ENCODE assay signal across 20 cellular contexts in the genomic region with DNA sequence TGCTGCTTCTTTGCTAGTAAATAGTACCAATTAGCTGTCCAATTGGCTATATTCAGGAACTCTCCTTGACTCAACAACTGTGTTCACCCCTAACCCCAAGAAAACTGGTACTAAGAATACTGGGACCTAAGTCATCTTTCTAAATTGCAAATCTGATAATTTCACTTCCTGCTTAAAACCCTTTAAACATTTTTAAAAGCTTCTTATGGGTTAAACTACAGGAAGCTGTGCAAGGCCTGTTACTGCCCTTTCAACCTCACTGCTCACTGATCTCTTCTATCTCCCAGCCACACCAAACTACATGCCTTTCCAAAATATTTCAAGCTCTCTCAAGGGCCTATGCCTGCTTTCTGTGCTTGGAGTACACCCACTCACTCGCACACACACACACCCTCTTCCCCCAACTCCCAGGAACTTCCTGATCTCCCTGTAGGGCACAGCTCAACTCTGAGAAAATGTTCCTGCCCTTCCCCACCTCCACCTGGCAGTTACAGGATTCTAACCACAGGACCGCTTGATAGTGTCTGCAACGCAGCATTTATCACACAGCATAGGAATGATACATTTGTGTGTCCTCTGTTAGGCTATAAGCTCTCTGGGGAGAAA. TPM values are rescaled to one million over a fixed set of nuclear protein-coding genes. Genes with fewer than 3 reads are reported as not detected.
DNase-seq lines count a peak whose midpoint lies in the region; ATAC-seq lines count a peak whose summit lies in the region.
"Had no signal": no experiment of that assay in that cellular context is flagged by ENCODE, and none has a peak within 500 bp of the region (broad histone marks: within the 10 kb centered on the region; RNA-seq: fewer than 3 reads in every experiment).

No MANE protein-coding gene starts in this region.

- H3K4me3 Mint-ChIP-seq in activated naive CD4-positive, alpha-beta T cell treated with anti-CD3 and anti-CD28 coated beads, Interleukin-2, amount 10 ng/mL, durations not matched to agents 7 days and 5 days, result no peak overlapping the region
- no peak overlapping the region for H3K4me3 Mint-ChIP-seq in activated CD4-positive, alpha-beta memory T cell treated with anti-CD3 and anti-CD28 coated beads for 36 hours
- no peak overlapping the region for H3K4me3 Mint-ChIP-seq in stimulated activated memory B cell treated with anti-CD40 and anti-IgM and Interleukin-4, amounts not matched to agents 10 μg/mL and 1 μg/mL and 100 μg/mL, for 72 hours

- ATAC-seq in HG02884 (IDR thresholded peaks at IDR 0.05; ENCODE audit: unreplicated experiment), result peak; percentile 65
- no peak for ATAC-seq in stimulated activated memory B cell treated with anti-CD40 and anti-IgM and Interleukin-4, amounts not matched to agents 10 μg/mL and 1 μg/mL and 100 μg/mL, for 72 hours
- ATAC-seq: left lung had no signal

- H3K4me1 Mint-ChIP-seq in activated naive CD4-positive, alpha-beta T cell treated with anti-CD3 and anti-CD28 coated beads, Interleukin-2, amount 10 ng/mL, durations not matched to agents 7 days and 5 days, result peaks cover 38% of the 10 kb centered on the region
- peaks cover 34% of the 10 kb centered on the region for H3K4me1 Mint-ChIP-seq in activated CD4-positive, alpha-beta memory T cell treated with anti-CD3 and anti-CD28 coated beads for 36 hours (ENCODE audit: low read depth)
- H3K4me1 Mint-ChIP-seq in stimulated activated memory B cell treated with anti-CD40 and anti-IgM and Interleukin-4, amounts not matched to agents 10 μg/mL and 1 μg/mL and 100 μg/mL, for 72 hours, result peaks cover 17% of the 10 kb centered on the region

- no peaks in the 10 kb centered on the region for H3K27me3 Mint-ChIP-seq in activated naive CD4-positive, alpha-beta T cell treated with anti-CD3 and anti-CD28 coated beads, Interleukin-2, amount 10 ng/mL, durations not matched to agents 7 days and 5 days
- H3K27me3 Mint-ChIP-seq in activated CD4-positive, alpha-beta memory T cell treated with anti-CD3 and anti-CD28 coated beads for 36 hours, result no peaks in the 10 kb centered on the region
- H3K27me3 Mint-ChIP-seq in stimulated activated memory B cell treated with anti-CD40 and anti-IgM and Interleukin-4, amounts not matched to agents 10 μg/mL and 1 μg/mL and 100 μg/mL, for 72 hours, result no peaks in the 10 kb centered on the region

- intact Hi-C loops in activated CD4-positive, alpha-beta memory T cell treated with anti-CD3 and anti-CD28 coated beads for 36 hours (cut with micrococcal nuclease), result loop anchor here (10.0 kb wide), 1 partner anchor 602 kb away; no protein-coding TSS in a partner anchor

- peak overlapping the region; percentile 16 for H3K27ac Mint-ChIP-seq in activated naive CD4-positive, alpha-beta T cell treated with anti-CD3 and anti-CD28 coated beads, Interleukin-2, amount 10 ng/mL, durations not matched to agents 7 days and 5 days
- H3K27ac Mint-ChIP-seq in activated CD4-positive, alpha-beta memory T cell treated with anti-CD3 and anti-CD28 coated beads for 36 hours, result peak overlapping the region; percentile 13
- H3K27ac Mint-ChIP-seq in stimulated activated memory B cell treated with anti-CD40 and anti-IgM and Interleukin-4, amounts not matched to agents 10 μg/mL and 1 μg/mL and 100 μg/mL, for 72 hours, result peak overlapping the region; percentile 2

- POLR2A ChIA-PET in activated CD4-positive, alpha-beta memory T cell treated with anti-CD3 and anti-CD28 coated beads for 36 hours (lab: Charles Lee), result interaction anchor here (1.4 kb wide), 1 partner anchor 13 kb away, joined by 3 read pairs; no protein-coding TSS in a partner anchor

- H3K36me3 Mint-ChIP-seq in activated naive CD4-positive, alpha-beta T cell treated with anti-CD3 and anti-CD28 coated beads, Interleukin-2, amount 10 ng/mL, durations not matched to agents 7 days and 5 days, result peaks cover 61% of the 10 kb centered on the region
- H3K36me3 Mint-ChIP-seq in activated CD4-positive, alpha-beta memory T cell treated with anti-CD3 and anti-CD28 coated beads for 36 hours, result peaks cover 69% of the 10 kb centered on the region
- H3K36me3 Mint-ChIP-seq in stimulated activated memory B cell treated with anti-CD40 and anti-IgM and Interleukin-4, amounts not matched to agents 10 μg/mL and 1 μg/mL and 100 μg/mL, for 72 hours, result peaks cover 52% of the 10 kb centered on the region

- CTCF ChIA-PET in activated naive CD4-positive, alpha-beta T cell treated with anti-CD3 and anti-CD28 coated beads, Interleukin-2, amount 10 ng/mL, durations not matched to agents 7 days and 5 days (lab: Charles Lee), result interaction anchor here (2.0 kb wide), 1 partner anchor 50 kb away, joined by 8 read pairs; no protein-coding TSS in a partner anchor
- CTCF ChIA-PET in activated CD4-positive, alpha-beta memory T cell treated with anti-CD3 and anti-CD28 coated beads for 36 hours (lab: Charles Lee), result interaction anchor here (1.0 to 5.5 kb wide), 3 partner anchors 42 to 79 kb away, joined by 3 to 32 read pairs (median 4); partner anchors contain the start of gene RAX

- H3K9me3 Mint-ChIP-seq in activated naive CD4-positive, alpha-beta T cell treated with anti-CD3 and anti-CD28 coated beads, Interleukin-2, amount 10 ng/mL, durations not matched to agents 7 days and 5 days, result no peaks in the 10 kb centered on the region
- no peaks in the 10 kb centered on the region for H3K9me3 Mint-ChIP-seq in activated CD4-positive, alpha-beta memory T cell treated with anti-CD3 and anti-CD28 coated beads for 36 hours
- H3K9me3 Mint-ChIP-seq in stimulated activated memory B cell treated with anti-CD40 and anti-IgM and Interleukin-4, amounts not matched to agents 10 μg/mL and 1 μg/mL and 100 μg/mL, for 72 hours, result no peaks in the 10 kb centered on the region

- DNase-seq in activated naive CD4-positive, alpha-beta T cell treated with anti-CD3 and anti-CD28 coated beads, Interleukin-2, amount 10 ng/mL, durations not matched to agents 7 days and 5 days, result no peak
- no peak for DNase-seq in activated naive CD4-positive, alpha-beta T cell treated with anti-CD3 and anti-CD28 coated beads, Interleukin-2, amount 50 U/mL, for 16 hours
- DNase-seq in activated CD4-positive, alpha-beta memory T cell treated with anti-CD3 and anti-CD28 coated beads for 36 hours, result no peak
- DNase-seq in HuH-7.5 (ENCODE audit: low spot score), result no peak
- DNase-seq in NOMO-1 treated with DMSO at 0.1 percent for 48 hours (lab: John Stamatoyannopoulos, UW; ENCODE audit: unreplicated experiment), result no peak
- DNase-seq in OCI-M2 (lab: John Stamatoyannopoulos, UW; ENCODE audit: unreplicated experiment), result no peak
- DNase-seq: activated CD8-positive, alpha-beta memory T cell treated with anti-CD3 and anti-CD28 coated beads, Interleukin-2, amount 50 U/mL, for 48 hours; amniotic stem cell; hypothalamus; Kasumi-1; left lung; NCI-H1436; NCI-H446; OCI-M1; small intestine; upper lobe of left lung had no signal

RNA-seq across cellular contexts. Expression of gene LMAN1, which starts 6.7 kb away (rescaled TPM):
- 100 to 1,000 TPM; 155 to 158 TPM for total RNA-seq in activated CD4-positive, alpha-beta memory T cell treated with anti-CD3 and anti-CD28 coated beads for 36 hours

RNA-seq across cellular contexts. Expression of gene CPLX4, which starts 33.9 kb away (rescaled TPM):
- not detected for total RNA-seq in activated CD4-positive, alpha-beta memory T cell treated with anti-CD3 and anti-CD28 coated beads for 36 hours
- total RNA-seq: G401, left lung, SK-MEL-5, upper lobe of left lung had no signal
